In the genomic region with DNA sequence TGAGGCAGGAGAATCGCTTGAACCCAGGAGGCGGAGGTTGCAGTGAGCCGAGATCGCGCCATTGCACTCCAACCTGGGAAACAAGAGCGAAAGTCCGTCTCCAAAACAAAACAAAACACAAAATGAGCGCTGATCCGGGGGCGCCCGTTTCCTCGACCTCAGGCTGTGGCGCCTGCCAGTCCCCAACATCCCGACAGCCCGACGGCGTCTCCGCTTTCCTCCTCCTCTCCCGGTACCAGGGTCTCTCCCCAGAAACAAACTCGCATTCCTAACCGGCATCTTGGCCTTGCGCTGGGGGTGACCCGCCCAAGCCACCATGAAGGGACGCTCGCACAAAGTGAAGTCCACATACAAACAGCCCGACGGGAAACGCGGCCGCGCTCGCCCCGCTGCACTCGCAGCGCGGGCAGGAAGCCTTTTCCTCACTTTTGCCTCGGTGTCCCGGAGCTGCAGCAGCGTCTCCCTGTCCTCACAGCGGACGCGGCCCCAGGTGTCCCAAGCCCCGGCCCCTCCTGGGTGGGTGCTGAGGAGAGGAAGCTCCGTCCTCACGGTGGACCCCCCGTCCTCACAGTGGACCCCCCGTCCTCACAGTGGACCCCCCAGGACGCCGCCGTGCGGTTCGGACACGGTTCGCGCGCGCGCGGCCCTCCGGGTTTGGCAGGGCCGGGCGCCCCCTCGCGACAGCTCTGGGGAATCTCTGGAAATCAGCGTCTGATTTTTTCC, we compare ENCODE assay signal across 9 cellular contexts. TPM values are rescaled to one million over a fixed set of nuclear protein-coding genes. Genes with fewer than 3 reads are reported as not detected.
A peak's percentile ranks its signal among the peaks of the same experiment; 100 is the strongest.
DNase-seq lines count a peak whose midpoint lies in the region; ATAC-seq and TF ChIP-seq lines count a peak whose summit lies in the region.
"Not testable (repeated sequence)": the region's sequence is repeated elsewhere in the genome, so short reads cannot be mapped to it uniquely, and the experiment has no call there.
"Had no signal": no experiment of that assay in that cellular context is flagged by ENCODE, and none has a peak within 500 bp of the region (broad histone marks: within the 10 kb centered on the region; RNA-seq: fewer than 3 reads in every experiment).

No MANE protein-coding gene starts in this region.

- H2AFZ ChIP-seq in neuron (ENCODE audit: low read depth, low read length) = not testable (repeated sequence)

- not testable (repeated sequence) for H3K4me1 Mint-ChIP-seq in HFFc6 (ENCODE audit: low read depth); stimulated activated memory B cell treated with anti-CD40 and anti-IgM and Interleukin-4, amounts not matched to agents 10 μg/mL and 1 μg/mL and 100 μg/mL, for 72 hours

- H3K27ac Mint-ChIP-seq in HFFc6; stimulated activated memory B cell treated with anti-CD40 and anti-IgM and Interleukin-4, amounts not matched to agents 10 μg/mL and 1 μg/mL and 100 μg/mL, for 72 hours: not testable (repeated sequence)

- not testable (repeated sequence) for H3K36me3 ChIP-seq in NT2/D1 (ENCODE audit: insufficient read depth, insufficient read length, low read length); neuron (ENCODE audit: insufficient read depth, low read length)

- H3K4me3 Mint-ChIP-seq in HFFc6 = peak overlapping the region; percentile 89
- peak overlapping the region; percentile 58 for H3K4me3 Mint-ChIP-seq in stimulated activated memory B cell treated with anti-CD40 and anti-IgM and Interleukin-4, amounts not matched to agents 10 μg/mL and 1 μg/mL and 100 μg/mL, for 72 hours

- H3K4me1 ChIP-seq in NT2/D1 (ENCODE audit: insufficient read depth, insufficient read length); neuron (ENCODE audit: insufficient read depth, low read length): not testable (repeated sequence)

- peaks cover 15% of the 10 kb centered on the region for H3K27me3 Mint-ChIP-seq in HFFc6 (ENCODE audit: insufficient read depth)
- peaks cover 18% of the 10 kb centered on the region for H3K27me3 Mint-ChIP-seq in stimulated activated memory B cell treated with anti-CD40 and anti-IgM and Interleukin-4, amounts not matched to agents 10 μg/mL and 1 μg/mL and 100 μg/mL, for 72 hours

- not testable (repeated sequence) for H3K36me3 Mint-ChIP-seq in HFFc6 (ENCODE audit: low read depth); stimulated activated memory B cell treated with anti-CD40 and anti-IgM and Interleukin-4, amounts not matched to agents 10 μg/mL and 1 μg/mL and 100 μg/mL, for 72 hours

- ATAC-seq in stimulated activated memory B cell treated with anti-CD40 and anti-IgM and Interleukin-4, amounts not matched to agents 10 μg/mL and 1 μg/mL and 100 μg/mL, for 72 hours = not testable (repeated sequence)

- not testable (repeated sequence) for H3K27me3 ChIP-seq in NT2/D1 (ENCODE audit: insufficient read depth, insufficient read length); neuron (ENCODE audit: insufficient read depth, low read length)

- not testable (repeated sequence) for H3K9me3 ChIP-seq in NT2/D1 (ENCODE audit: insufficient read depth, low read length); neuron (ENCODE audit: low read length)

- peak overlapping the region; percentile 70 for H3K9ac ChIP-seq in NT2/D1 (ENCODE audit: insufficient read length, low read depth)

- not testable (repeated sequence) for DNase-seq in HFFc6; NT2/D1 (ENCODE audit: low read depth, low spot score); coronary artery (ENCODE audit: low spot score)
- DNase-seq in activated CD8-positive, alpha-beta memory T cell treated with anti-CD3 and anti-CD28 coated beads, Interleukin-2, amount 50 U/mL, for 48 hours = peak; percentile 80

- H3K4me3 ChIP-seq in NT2/D1 (ENCODE audit: insufficient read length, low read depth) = peak overlapping the region; percentile 60
- peak overlapping the region; percentile 71 for H3K4me3 ChIP-seq in coronary artery
- peak overlapping the region; percentile 41 for H3K4me3 ChIP-seq in iPS-11a (ENCODE audit: low read depth, low read length)
- peak overlapping the region; percentile 35 for H3K4me3 ChIP-seq in neuron (ENCODE audit: low read length)

- peak overlapping the region; percentile 22; the same call in 1 of the 2 replicates for H3K27ac ChIP-seq in C4-2B
- not testable (repeated sequence) for H3K27ac ChIP-seq in coronary artery

- TF ChIP-seq CTCF in C4-2B (conservative IDR thresholded peaks at IDR 0.05) = peak; percentile 91
- peak; percentile 81 for TF ChIP-seq CTCF in HFFc6 (IDR thresholded peaks at IDR 0.05)
- peak; percentile 45 for TF ChIP-seq CTCF in coronary artery (IDR thresholded peaks at IDR 0.05)

- H3K9me3 Mint-ChIP-seq in HFFc6; stimulated activated memory B cell treated with anti-CD40 and anti-IgM and Interleukin-4, amounts not matched to agents 10 μg/mL and 1 μg/mL and 100 μg/mL, for 72 hours: not testable (repeated sequence)

RNA-seq across cellular contexts. Expression of a gene that starts 24.6 kb away (rescaled TPM):
- not detected for total RNA-seq in HFFc6 (2021; fragmentation: NEBNext Ultra II Directional; extraction: Animal tissue kit (Norgen Biotek cat#: 25700))
- total RNA-seq: temporal lobe had no signal
